Comparison of ENCODE assay signal across 11 cellular contexts in the genomic region with DNA sequence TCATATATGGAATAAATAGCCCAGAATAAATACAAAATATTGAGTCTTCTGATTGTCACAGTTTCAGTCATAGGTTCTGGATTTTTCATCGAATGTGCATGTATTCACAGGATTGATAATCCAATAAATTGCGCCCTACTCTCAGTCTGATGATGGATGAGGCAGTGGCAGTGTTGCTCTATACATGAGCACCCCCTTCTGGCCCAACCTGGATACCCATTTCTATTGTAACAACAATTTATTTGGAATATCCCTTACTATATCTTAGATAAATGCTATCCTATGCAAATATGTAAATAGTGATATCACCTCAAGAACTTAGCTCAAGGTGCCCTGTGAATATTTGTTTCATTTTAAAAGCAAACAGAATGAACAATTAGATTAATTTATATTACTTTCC.
A peak's percentile ranks its signal among the peaks of the same experiment; 100 is the strongest.
DNase-seq lines count a peak whose midpoint lies in the region; ATAC-seq and TF ChIP-seq lines count a peak whose summit lies in the region.
"Had no signal": no experiment of that assay in that cellular context is flagged by ENCODE, and none has a peak within 500 bp of the region (broad histone marks: within the 10 kb centered on the region; RNA-seq: fewer than 3 reads in every experiment).

No MANE protein-coding gene starts in this region.

- peak; percentile 9 for DNase-seq in SK-N-SH
- peak; percentile 6 for DNase-seq in LoVo (ENCODE audit: low spot score)
- peak; percentile 9 for DNase-seq in choroid plexus epithelial cell (ENCODE audit: low read depth)
- DNase-seq in progenitor cell of endocrine pancreas (ENCODE audit: low spot score, unreplicated experiment), result no peak
- no peak for DNase-seq in NOMO-1 treated with dmso at 0.1 percent for 144 hours (lab: John Stamatoyannopoulos, UW; ENCODE audit: unreplicated experiment)
- DNase-seq in effector memory CD8-positive, alpha-beta T cell, result no peak
- no peak for DNase-seq in stimulated activated CD4-positive, alpha-beta T cell treated with anti-CD3 and anti-CD28 coated beads, Interleukin-2, amount 100 ng/mL, for 48 hours

- TF ChIP-seq CTCF in SK-N-SH (IDR thresholded peaks at IDR 0.05) (peak; percentile 59), choroid plexus epithelial cell (conservative IDR thresholded peaks at IDR 0.05; ENCODE audit: low read depth, low read length) (peak; percentile 44), progenitor cell of endocrine pancreas (IDR thresholded peaks at IDR 0.05; ENCODE audit: unreplicated experiment) (peak; percentile 60)

- no peaks in the 10 kb centered on the region for H3K36me3 ChIP-seq in SK-N-SH (replicated peaks in 1 of 2; ENCODE audit: control insufficient read depth in 1 of 2, insufficient read depth in 2 of 2, low read length in 1 of 2)

- H3K36me3 Mint-ChIP-seq in progenitor cell of endocrine pancreas (ENCODE audit: insufficient read depth), result no peaks in the 10 kb centered on the region
- no peaks in the 10 kb centered on the region for H3K36me3 Mint-ChIP-seq in effector memory CD8-positive, alpha-beta T cell (ENCODE audit: insufficient read depth)

- TF ChIP-seq RAD21 in SK-N-SH (IDR thresholded peaks at IDR 0.05; ENCODE audit: low read length), result peak; percentile 56

- no peak overlapping the region for H3K4me2 ChIP-seq in SK-N-SH

- H3K9me2 ChIP-seq in SK-N-SH, result no peaks in the 10 kb centered on the region

- no peaks in the 10 kb centered on the region for H3K9me3 ChIP-seq in SK-N-SH

- TF ChIP-seq EP300 in SK-N-SH (IDR thresholded peaks at IDR 0.05; ENCODE audit: borderline replicate concordance in 1 of 2, low read depth in 1 of 2, low read length in 1 of 2), result no peak

- no peak overlapping the region for H3K27ac Mint-ChIP-seq in progenitor cell of endocrine pancreas
- no peak overlapping the region for H3K27ac Mint-ChIP-seq in effector memory CD8-positive, alpha-beta T cell
- H3K27ac Mint-ChIP-seq: B cell had no signal

- H3K27me3 Mint-ChIP-seq in progenitor cell of endocrine pancreas, result no peaks in the 10 kb centered on the region
- no peaks in the 10 kb centered on the region for H3K27me3 Mint-ChIP-seq in effector memory CD8-positive, alpha-beta T cell
- H3K27me3 Mint-ChIP-seq: B cell; central memory CD8-positive, alpha-beta T cell had no signal

- ATAC-seq in SK-N-SH treated with all-trans-retinoic acid at 6 μM for 48 hours, result no peak
- no peak for ATAC-seq in effector memory CD8-positive, alpha-beta T cell (replicated peaks)

- no peak overlapping the region for H3K4me3 Mint-ChIP-seq in progenitor cell of endocrine pancreas (ENCODE audit: low read depth)
- H3K4me3 Mint-ChIP-seq in effector memory CD8-positive, alpha-beta T cell, result no peak overlapping the region
- H3K4me3 Mint-ChIP-seq: B cell; central memory CD8-positive, alpha-beta T cell had no signal

- H3K9ac ChIP-seq in SK-N-SH, result no peak overlapping the region

- H3K79me2 ChIP-seq in SK-N-SH (ENCODE audit: insufficient read depth), result no peaks in the 10 kb centered on the region

- H3K4me1 Mint-ChIP-seq in progenitor cell of endocrine pancreas (ENCODE audit: low read depth), result peaks cover 5% of the 10 kb centered on the region
- H3K4me1 Mint-ChIP-seq in effector memory CD8-positive, alpha-beta T cell (ENCODE audit: low read depth in 2 of 2), result no peaks in the 10 kb centered on the region
- H3K4me1 Mint-ChIP-seq: B cell; central memory CD8-positive, alpha-beta T cell had no signal

- POLR2A ChIA-PET in SK-N-SH (lab: Yijun Ruan, JAX), result no interaction called here

- CTCF ChIA-PET in SK-N-SH (lab: Yijun Ruan, JAX), result no interaction called here

- no peak overlapping the region for H2AFZ ChIP-seq in SK-N-SH (ENCODE audit: low read depth)

- no peaks in the 10 kb centered on the region for H3F3A ChIP-seq in SK-N-SH (replicated peaks; ENCODE audit: insufficient read depth)

- 0% methylated on average over 2 of the region's 2 CpGs for WGBS in SK-N-SH (ENCODE audit: low lambda C conversion rate)

- no peaks in the 10 kb centered on the region for H3K4me1 ChIP-seq in SK-N-SH (ENCODE audit: control insufficient read depth in 1 of 2, insufficient read depth in 2 of 2, low read depth in 1 of 2, low read length in 1 of 2)

- no peak overlapping the region for H3K27ac ChIP-seq in SK-N-SH (ENCODE audit: low read depth in 2 of 2, low read length in 1 of 2)

- H3K27me3 ChIP-seq in SK-N-SH (ENCODE audit: insufficient read depth), result no peaks in the 10 kb centered on the region

- no peaks in the 10 kb centered on the region for H3K9me3 Mint-ChIP-seq in progenitor cell of endocrine pancreas (ENCODE audit: low read depth)
- H3K9me3 Mint-ChIP-seq in effector memory CD8-positive, alpha-beta T cell, result peaks cover 7 to 8% of the 10 kb centered on the region in 2 donors

- no peaks in the 10 kb centered on the region for H4K20me1 ChIP-seq in SK-N-SH (ENCODE audit: insufficient read depth)

- H3K4me3 ChIP-seq in SK-N-SH (ENCODE audit: low read depth in 2 of 2, low read length in 1 of 2), result no peak overlapping the region; a peak in 1 of 4 replicates
- H3K4me3 ChIP-seq in choroid plexus epithelial cell (ENCODE audit: low read depth, low read length), result no peak overlapping the region
- H3K4me3 ChIP-seq: lung had no signal

TF ChIP-seq in SK-N-SH, 30 proteins besides CTCF, POLR2A, EP300 and RAD21:
- TF ChIP-seq SMC3 (IDR thresholded peaks at IDR 0.05; ENCODE audit: low read depth, low read length), result peak; percentile 23; the same call in 1 of the 2 replicates
- TF ChIP-seq, protein P1, sequence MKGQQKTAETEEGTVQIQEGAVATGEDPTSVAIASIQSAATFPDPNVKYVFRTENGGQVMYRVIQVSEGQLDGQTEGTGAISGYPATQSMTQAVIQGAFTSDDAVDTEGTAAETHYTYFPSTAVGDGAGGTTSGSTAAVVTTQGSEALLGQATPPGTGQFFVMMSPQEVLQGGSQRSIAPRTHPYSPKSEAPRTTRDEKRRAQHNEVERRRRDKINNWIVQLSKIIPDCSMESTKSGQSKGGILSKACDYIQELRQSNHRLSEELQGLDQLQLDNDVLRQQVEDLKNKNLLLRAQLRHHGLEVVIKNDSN (IDR thresholded peaks at IDR 0.05; ENCODE audit: borderline replicate concordance, low read depth), result no peak

TF ChIP-seq in SK-N-SH treated with all-trans-retinoic acid at 6 μM for 48 hours, 23 proteins besides CTCF, POLR2A, EP300 and RAD21:
- no peak for TF ChIP-seq CSDC2 (CRISPR knock-in tag; IDR thresholded peaks at IDR 0.05)
- TF ChIP-seq TCF4 (CRISPR knock-in tag; IDR thresholded peaks at IDR 0.05; ENCODE audit: borderline replicate concordance), result no peak

Comparison
In these comparisons a context has a peak if more than half of its experiments do, and no peak if none do; other contexts are left out.
1. DNase-seq: peak in SK-N-SH (single experiment), LoVo (single experiment) and choroid plexus epithelial cell (single experiment); none in progenitor cell of endocrine pancreas (single experiment), NOMO-1 treated with dmso at 0.1 percent for 144 hours (single experiment), effector memory CD8-positive, alpha-beta T cell (0 of 3) and stimulated activated CD4-positive, alpha-beta T cell treated with anti-CD3 and anti-CD28 coated beads, Interleukin-2, amount 100 ng/mL, for 48 hours (0 of 2).
2. Peak in every context shown above with its lines, with median percentiles within 50 percentile points of each other: CTCF ChIP-seq.